8 cellular contexts compared by ENCODE assay signal in the genomic region with DNA sequence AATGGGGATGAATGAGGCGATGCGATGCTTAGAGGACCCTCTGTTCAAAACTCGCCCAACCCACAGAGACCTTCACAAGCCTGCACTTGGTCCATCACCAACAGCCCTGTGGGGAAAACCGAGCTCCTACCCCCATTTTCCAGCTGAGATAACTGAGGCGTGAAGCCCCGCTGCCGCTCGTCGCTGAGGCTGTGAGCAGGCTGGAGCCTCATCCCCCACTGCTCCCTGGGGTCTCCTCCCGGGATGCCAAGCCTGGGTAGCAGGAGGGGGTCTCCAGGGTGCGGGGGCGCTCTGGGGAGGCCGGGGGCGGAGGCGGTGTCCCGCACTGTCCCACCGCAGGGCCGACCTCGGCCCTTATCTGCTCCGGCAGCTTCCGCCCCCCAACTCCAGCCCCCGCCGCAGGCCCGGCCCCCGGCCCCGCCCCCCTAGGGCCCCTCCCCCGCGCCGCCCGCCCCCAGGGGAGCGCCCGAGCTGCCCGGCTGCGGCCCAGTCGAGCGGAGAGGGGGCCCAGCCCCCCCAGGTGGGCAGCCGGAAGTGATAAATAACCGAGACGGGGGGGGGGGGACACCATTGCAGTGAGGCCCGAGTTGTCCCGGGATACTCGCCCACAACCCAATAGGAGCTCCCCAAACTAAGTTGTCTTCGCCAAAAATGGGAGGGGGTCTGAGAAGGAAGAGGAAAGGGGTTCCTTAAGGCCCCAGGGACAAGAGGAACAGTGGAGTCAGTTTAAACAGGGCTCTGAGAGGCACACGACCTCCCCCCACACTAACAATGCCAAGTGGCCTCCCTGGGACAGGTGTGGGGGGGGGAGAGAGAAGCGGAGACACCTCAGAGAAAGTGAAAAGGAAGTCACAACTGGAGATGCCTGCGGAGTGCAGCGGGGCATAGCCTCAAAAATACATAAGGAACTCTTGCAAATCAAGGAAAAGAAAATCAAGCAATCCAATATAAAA. TPM values are rescaled to one million over a fixed set of nuclear protein-coding genes. Genes with fewer than 3 reads are reported as not detected.
A peak's percentile ranks its signal among the peaks of the same experiment; 100 is the strongest.
DNase-seq lines count a peak whose midpoint lies in the region; ATAC-seq and TF ChIP-seq lines count a peak whose summit lies in the region.

No MANE protein-coding gene starts in this region.

- peak overlapping the region; percentile 70 to 88 for H3K4me3 Mint-ChIP-seq in CD14-positive monocyte
- peak overlapping the region; percentile 72 for H3K4me3 Mint-ChIP-seq in activated CD4-positive, alpha-beta T cell treated with anti-CD3 and anti-CD28 coated beads, Interleukin-2, amount 10 ng/mL, durations not matched to agents 7 days and 5 days

- TF ChIP-seq CTCF in CD14-positive monocyte (IDR thresholded peaks at IDR 0.05): no peak
- TF ChIP-seq CTCF in esophagus squamous epithelium (IDR thresholded peaks at IDR 0.05): no peak
- no peak for TF ChIP-seq CTCF in osteoblast (IDR thresholded peaks at IDR 0.05; ENCODE audit: extremely low read depth, low read depth, low read length)

- H3K27me3 Mint-ChIP-seq in CD14-positive monocyte (ENCODE audit: low read depth in 3 of 3): peaks cover 0 to 2% (median 1%) of the 10 kb centered on the region in 3 donors
- H3K27me3 Mint-ChIP-seq in activated CD4-positive, alpha-beta T cell treated with anti-CD3 and anti-CD28 coated beads, Interleukin-2, amount 10 ng/mL, durations not matched to agents 7 days and 5 days: no peaks in the 10 kb centered on the region

- H3K4me1 Mint-ChIP-seq in CD14-positive monocyte: peaks cover 52% of the 10 kb centered on the region
- peaks cover 28% of the 10 kb centered on the region for H3K4me1 Mint-ChIP-seq in activated CD4-positive, alpha-beta T cell treated with anti-CD3 and anti-CD28 coated beads, Interleukin-2, amount 10 ng/mL, durations not matched to agents 7 days and 5 days

- TF ChIP-seq POLR2A in GM19193 (IDR thresholded peaks at IDR 0.05; ENCODE audit: extremely low read depth, insufficient read depth, insufficient read length) (peak; percentile 55), esophagus squamous epithelium (IDR thresholded peaks at IDR 0.05) (peak in 1 of 4 donors; percentile 49)

- 1 to 12% methylated on average over 10 to 15 of the region's 47 CpGs for WGBS in esophagus squamous epithelium, 2 donors

- H3K4me2 ChIP-seq in osteoblast (ENCODE audit: insufficient read depth, low read length): peak overlapping the region; percentile 80

- DNase-seq in CD14-positive monocyte (ENCODE audit: low spot score) (no peak), esophagus squamous epithelium (lab: John Stamatoyannopoulos, UW) (no peak), osteoblast (ENCODE audit: insufficient read length, low spot score, missing footprints) (peak; percentile 73), putamen (ENCODE audit: low spot score) (no peak), A172 (ENCODE audit: low spot score) (no peak)
- peak; percentile 31 for DNase-seq in activated CD4-positive, alpha-beta T cell treated with anti-CD3 and anti-CD28 coated beads, Interleukin-2, amount 10 ng/mL, durations not matched to agents 7 days and 5 days

- POLR2A ChIA-PET in activated CD4-positive, alpha-beta T cell treated with anti-CD3 and anti-CD28 coated beads, Interleukin-2, amount 10 ng/mL, durations not matched to agents 7 days and 5 days (lab: Charles Lee): interaction anchor here (0.6 kb wide), 2 partner anchors 13 to 29 kb away, joined by 3 to 4 read pairs; no protein-coding TSS in a partner anchor

- peak overlapping the region; percentile 86 to 96 (median 91) for H3K27ac Mint-ChIP-seq in CD14-positive monocyte
- H3K27ac Mint-ChIP-seq in activated CD4-positive, alpha-beta T cell treated with anti-CD3 and anti-CD28 coated beads, Interleukin-2, amount 10 ng/mL, durations not matched to agents 7 days and 5 days: peak overlapping the region; percentile 72

- intact Hi-C loops in CD14-positive monocyte (cut with micrococcal nuclease) (no loop called here), esophagus squamous epithelium (cut with DNase I) (no loop called here)

- peak; percentile 66 for ATAC-seq in HG03354 (IDR thresholded peaks at IDR 0.05; ENCODE audit: poor library complexity, severe bottlenecking, unreplicated experiment)

- peaks cover 10 to 46% (median 17%) of the 10 kb centered on the region in 3 donors for H3K4me1 ChIP-seq in esophagus squamous epithelium
- H3K4me1 ChIP-seq in osteoblast (ENCODE audit: insufficient read depth, low read length): peaks cover 12% of the 10 kb centered on the region

- peak overlapping the region; percentile 82 to 87 (median 84) for H3K27ac ChIP-seq in esophagus squamous epithelium
- no peak overlapping the region for H3K27ac ChIP-seq in osteoblast (ENCODE audit: low read depth, low read length)

- H4K20me1 ChIP-seq in osteoblast (ENCODE audit: insufficient read depth, low read length): no peaks in the 10 kb centered on the region

- H3K27me3 ChIP-seq in esophagus squamous epithelium (no peaks in the 10 kb centered on the region), osteoblast (ENCODE audit: insufficient read depth, low read length) (no peaks in the 10 kb centered on the region)

- H3K36me3 ChIP-seq in esophagus squamous epithelium (no peaks in the 10 kb centered on the region), osteoblast (ENCODE audit: insufficient read depth, low read length) (no peaks in the 10 kb centered on the region)

- peak overlapping the region; percentile 83 for H2AFZ ChIP-seq in osteoblast (ENCODE audit: low read length)

- no peaks in the 10 kb centered on the region for H3K36me3 Mint-ChIP-seq in CD14-positive monocyte
- no peaks in the 10 kb centered on the region for H3K36me3 Mint-ChIP-seq in activated CD4-positive, alpha-beta T cell treated with anti-CD3 and anti-CD28 coated beads, Interleukin-2, amount 10 ng/mL, durations not matched to agents 7 days and 5 days (ENCODE audit: low read depth)

- H3K9me3 ChIP-seq in esophagus squamous epithelium (no peaks in the 10 kb centered on the region), osteoblast (ENCODE audit: low read depth, low read length) (no peaks in the 10 kb centered on the region)

- H3K4me3 ChIP-seq in esophagus squamous epithelium (peak overlapping the region; percentile 36 to 79 (median 54)), osteoblast (ENCODE audit: insufficient read depth, low read length) (peak overlapping the region; percentile 68)

- no peaks in the 10 kb centered on the region for H3K9me3 Mint-ChIP-seq in CD14-positive monocyte
- H3K9me3 Mint-ChIP-seq in activated CD4-positive, alpha-beta T cell treated with anti-CD3 and anti-CD28 coated beads, Interleukin-2, amount 10 ng/mL, durations not matched to agents 7 days and 5 days: no peaks in the 10 kb centered on the region

- no peaks in the 10 kb centered on the region for H3K79me2 ChIP-seq in osteoblast (ENCODE audit: insufficient read depth, low read length)

- CTCF ChIA-PET in activated CD4-positive, alpha-beta T cell treated with anti-CD3 and anti-CD28 coated beads, Interleukin-2, amount 10 ng/mL, durations not matched to agents 7 days and 5 days (lab: Charles Lee): interaction anchor here (0.6 to 2.1 kb wide), 6 partner anchors 10 to 253 kb away, joined by 3 to 10 read pairs (median 6); no protein-coding TSS in a partner anchor

RNA-seq across cellular contexts. Expression of gene SLC39A13, which starts 8.3 kb away (rescaled TPM):
- polyA plus RNA-seq in CD14-positive monocyte: 1 to 10 TPM; 4.8 to 5.9 TPM
- 10 to 100 TPM; 22.4 to 28.1 TPM for total RNA-seq in activated CD4-positive, alpha-beta T cell treated with anti-CD3 and anti-CD28 coated beads, Interleukin-2, amount 10 ng/mL, durations not matched to agents 7 days and 5 days
- total RNA-seq in esophagus squamous epithelium (10 to 100 TPM; 10.9 to 44.3 (median 13.8) TPM), osteoblast (52.5 and 78.9 TPM in 2 replicates)
- 103 and 108 TPM in 2 replicates for total RNA-seq in A172 (2014; rRNA removed; shearing (Covaris generic))

RNA-seq across cellular contexts. Expression of gene SPI1, which starts 21.8 kb away (rescaled TPM):
- polyA plus RNA-seq in CD14-positive monocyte: 100 to 1,000 TPM; 156 to 223 TPM
- total RNA-seq in activated CD4-positive, alpha-beta T cell treated with anti-CD3 and anti-CD28 coated beads, Interleukin-2, amount 10 ng/mL, durations not matched to agents 7 days and 5 days: not detected
- 10 to 100 TPM in 2 of 4 donors, 1 to 10 TPM in 2; 2.6 to 15.4 (median 8.8) TPM for total RNA-seq in esophagus squamous epithelium
- total RNA-seq in osteoblast: not detected in 2 replicates
- total RNA-seq in A172 (2014; rRNA removed; shearing (Covaris generic)): 0.10 TPM in 1 of 2 replicates, not detected in the other

RNA-seq across cellular contexts. Expression of gene PSMC3, which starts 26.1 kb away (rescaled TPM):
- polyA plus RNA-seq in CD14-positive monocyte: 10 to 100 TPM; 89.5 to 97.4 TPM
- 100 to 1,000 TPM; 153 to 162 TPM for total RNA-seq in activated CD4-positive, alpha-beta T cell treated with anti-CD3 and anti-CD28 coated beads, Interleukin-2, amount 10 ng/mL, durations not matched to agents 7 days and 5 days
- total RNA-seq in esophagus squamous epithelium (100 to 1,000 TPM in 3 of 4 donors, 10 to 100 TPM in 1; 72.9 to 134 (median 122) TPM), osteoblast (121 and 124 TPM in 2 replicates)
- 435 and 665 TPM in 2 replicates for total RNA-seq in A172 (2014; rRNA removed; shearing (Covaris generic))

RNA-seq across cellular contexts. Expression of gene MYBPC3, which starts 47.6 kb away (rescaled TPM):
- under 1 TPM in 1 of 2 donors, not detected in 1; 0.03 TPM for polyA plus RNA-seq in CD14-positive monocyte
- not detected for total RNA-seq in activated CD4-positive, alpha-beta T cell treated with anti-CD3 and anti-CD28 coated beads, Interleukin-2, amount 10 ng/mL, durations not matched to agents 7 days and 5 days
- total RNA-seq in esophagus squamous epithelium (under 1 TPM in 1 of 4 donors, not detected in 3; 0.08 TPM), osteoblast (not detected in 2 replicates)
- not detected in 2 replicates for total RNA-seq in A172 (2014; rRNA removed; shearing (Covaris generic))

RNA-seq across cellular contexts. Expression of gene RAPSN, which starts 48.8 kb away (rescaled TPM):
- polyA plus RNA-seq in CD14-positive monocyte: not detected
- under 1 TPM; 0.48 to 0.50 TPM for total RNA-seq in activated CD4-positive, alpha-beta T cell treated with anti-CD3 and anti-CD28 coated beads, Interleukin-2, amount 10 ng/mL, durations not matched to agents 7 days and 5 days
- total RNA-seq in esophagus squamous epithelium (under 1 TPM in 1 of 4 donors, not detected in 3; 0.38 TPM), osteoblast (0.29 and 0.36 TPM in 2 replicates)
- total RNA-seq in A172 (2014; rRNA removed; shearing (Covaris generic)): not detected in 2 replicates

Comparison
In these comparisons a context has a peak if more than half of its experiments do, and no peak if none do; other contexts are left out.
1. DNase-seq: peak in activated CD4-positive, alpha-beta T cell treated with anti-CD3 and anti-CD28 coated beads, Interleukin-2, amount 10 ng/mL, durations not matched to agents 7 days and 5 days (single experiment) and osteoblast (single experiment); none in CD14-positive monocyte (single experiment), esophagus squamous epithelium (single experiment), putamen (single experiment) and A172 (single experiment).